2 cellular contexts compared by ENCODE assay signal in genomic region chr3:195722173-195723000, GRCh38. TPM values are rescaled to one million over a fixed set of nuclear protein-coding genes. Genes with fewer than 3 reads are reported as not detected.
"Had no signal": no experiment of that assay in that cellular context is flagged by ENCODE, and none has a peak within 500 bp of the region (broad histone marks: within the 10 kb centered on the region; RNA-seq: fewer than 3 reads in every experiment).

No MANE protein-coding gene starts in this region.

RNA-seq across cellular contexts. Expression of gene MUC20, which starts 1.6 kb away (rescaled TPM):
- total RNA-seq: RPMI7951, SK-MEL-5 had no signal
